14 cellular contexts compared by ENCODE assay signal in genomic region chr1:228737613-228738012, GRCh38. TPM values are rescaled to one million over a fixed set of nuclear protein-coding genes. Genes with fewer than 3 reads are reported as not detected.
A peak's percentile ranks its signal among the peaks of the same experiment; 100 is the strongest.
DNase-seq lines count a peak whose midpoint lies in the region; ATAC-seq, FAIRE-seq and TF ChIP-seq lines count a peak whose summit lies in the region.
"Had no signal": no experiment of that assay in that cellular context is flagged by ENCODE, and none has a peak within 500 bp of the region (broad histone marks: within the 10 kb centered on the region; RNA-seq: fewer than 3 reads in every experiment).

No MANE protein-coding gene starts in this region.

- WGBS in adrenal gland, 4 donors: 38 to 48% (median 42%) methylated on average over 8 of the region's 8 CpGs

- TF ChIP-seq POLR2A in adrenal gland (IDR thresholded peaks at IDR 0.05) (peak in 1 of 2 donors; percentile 31), GM12892 (IDR thresholded peaks at IDR 0.05; ENCODE audit: low read depth, low read length) (no peak)

- H3K36me3 Mint-ChIP-seq in CD4-positive, CD25-positive, alpha-beta regulatory T cell: no peaks in the 10 kb centered on the region

- peaks cover 27% of the 10 kb centered on the region for H3K27me3 ChIP-seq in CD4-positive, CD25-positive, alpha-beta regulatory T cell (ENCODE audit: control insufficient read depth, insufficient read depth, low read length)
- H3K27me3 ChIP-seq in adrenal gland: no peaks in the 10 kb centered on the region
- H3K27me3 ChIP-seq: SJCRH30 had no signal

- H3K9me3 ChIP-seq in CD4-positive, CD25-positive, alpha-beta regulatory T cell (ENCODE audit: control insufficient read depth in 2 of 2, low read length in 2 of 2): no peaks in the 10 kb centered on the region
- no peaks in the 10 kb centered on the region for H3K9me3 ChIP-seq in adrenal gland (replicated peaks in 1 of 3)
- H3K9me3 ChIP-seq: SJCRH30 had no signal

- peaks cover 61% of the 10 kb centered on the region for H3K27me3 Mint-ChIP-seq in CD4-positive, CD25-positive, alpha-beta regulatory T cell

- peaks cover 13% of the 10 kb centered on the region for H3K4me1 ChIP-seq in CD4-positive, CD25-positive, alpha-beta regulatory T cell (ENCODE audit: control insufficient read depth, insufficient read depth, low read length, poor library complexity, severe bottlenecking)
- H3K4me1 ChIP-seq in adrenal gland (replicated peaks in 1 of 2): peaks cover 9 to 26% of the 10 kb centered on the region in 2 donors

- no peak overlapping the region for H3K27ac Mint-ChIP-seq in CD4-positive, CD25-positive, alpha-beta regulatory T cell

- H3K9me3 Mint-ChIP-seq in CD4-positive, CD25-positive, alpha-beta regulatory T cell: peaks cover 0 to 4% (median 0%) of the 10 kb centered on the region in 7 donors

- peak overlapping the region in 3 of 4 donors; percentile 6 to 62 (median 30) for H3K4me3 Mint-ChIP-seq in CD4-positive, CD25-positive, alpha-beta regulatory T cell

- no peak for ATAC-seq in CD4-positive, CD25-positive, alpha-beta regulatory T cell (ENCODE audit: low read depth in 2 of 2)
- peak; percentile 42 for ATAC-seq in sciatic nerve
- ATAC-seq in activated CD4-positive, CD25-positive, alpha-beta regulatory T cell treated with anti-CD3 and anti-CD28 coated beads, Interleukin-2, amount 50 U/mL, for 24 hours: no peak
- ATAC-seq: HCT116 had no signal

- H3K27ac ChIP-seq in CD4-positive, CD25-positive, alpha-beta regulatory T cell (ENCODE audit: insufficient read depth, low read length, poor library complexity, severe bottlenecking): no peak overlapping the region
- H3K27ac ChIP-seq in adrenal gland: peak overlapping the region in 3 of 5 donors; percentile 26 to 87 (median 54)
- H3K27ac ChIP-seq: SJCRH30 had no signal

- H3K36me3 ChIP-seq in CD4-positive, CD25-positive, alpha-beta regulatory T cell (ENCODE audit: control insufficient read depth, insufficient read depth, low read length): no peaks in the 10 kb centered on the region
- H3K36me3 ChIP-seq in adrenal gland (replicated peaks in 1 of 2): peaks cover 0 to 7% of the 10 kb centered on the region in 2 donors
- H3K36me3 ChIP-seq: SJCRH30 had no signal

- peaks cover 0 to 17% (median 8%) of the 10 kb centered on the region in 4 donors for H3K4me1 Mint-ChIP-seq in CD4-positive, CD25-positive, alpha-beta regulatory T cell

- intact Hi-C loops in adrenal gland (cut with DNase I) (loop anchor here (5.0 to 10.0 kb wide), 2 partner anchors 327 to 490 kb away; no protein-coding TSS in a partner anchor), sciatic nerve (cut with DNase I) (no loop called here)

- no peak for DNase-seq in CD4-positive, CD25-positive, alpha-beta regulatory T cell
- peak in 5 of 7 donors; percentile 30 to 66 (median 36) for DNase-seq in adrenal gland
- DNase-seq in left kidney (ENCODE audit: low read depth, low spot score): peak; percentile 59
- DNase-seq in sciatic nerve (ENCODE audit: low spot score): no peak
- no peak for DNase-seq in GM12892 (ENCODE audit: insufficient read length)
- DNase-seq in anterior cingulate cortex (lab: John Stamatoyannopoulos, UW): no peak
- no peak for DNase-seq in DMS53 treated with DMSO at 0.1 percent for 48 hours (lab: John Stamatoyannopoulos, UW; ENCODE audit: unreplicated experiment)
- DNase-seq: amniotic stem cell; NCI-H446 treated with DMSO at 0.1 percent for 48 hours; stimulated activated CD4-positive, alpha-beta T cell treated with anti-CD3 and anti-CD28 coated beads, Interleukin-2, amount 100 ng/mL, for 48 hours had no signal

- H3K4me3 ChIP-seq in CD4-positive, CD25-positive, alpha-beta regulatory T cell (ENCODE audit: low read depth, low read length): no peak overlapping the region
- H3K4me3 ChIP-seq in adrenal gland: peak overlapping the region in 1 of 4 donors; percentile 84
- H3K4me3 ChIP-seq: SJCRH30 had no signal

- FAIRE-seq in GM12892 (lab: Jason Lieb, UNC): no peak
- FAIRE-seq: urothelium cell line had no signal

- TF ChIP-seq CTCF in adrenal gland (IDR thresholded peaks at IDR 0.05): no peak

RNA-seq across cellular contexts. Expression of gene RHOU, which starts 2.3 kb away (rescaled TPM):
- total RNA-seq in CD4-positive, CD25-positive, alpha-beta regulatory T cell: 1.6 TPM
- under 1 TPM; 0.05 to 0.19 (median 0.12) TPM for polyA plus RNA-seq in CD4-positive, CD25-positive, alpha-beta regulatory T cell
- 10 to 100 TPM in 6 of 8 donors, 1 to 10 TPM in 2; 8.6 to 35.1 (median 13.7) TPM for total RNA-seq in adrenal gland
- 10 to 100 TPM in 1 of 3 donors, 1 to 10 TPM in 2; 6.1 to 17.5 (median 6.6) TPM for polyA plus RNA-seq in adrenal gland
- total RNA-seq in sciatic nerve: 21.8 TPM
- 0.06 TPM for polyA plus RNA-seq in GM12892 (2012; ENCODE audit: missing spikeins)

Comparison
In these comparisons a context has a peak if more than half of its experiments do, and no peak if none do; other contexts are left out.
1. DNase-seq: peak in adrenal gland (5 of 7) and left kidney (single experiment); none in CD4-positive, CD25-positive, alpha-beta regulatory T cell (0 of 3), sciatic nerve (single experiment), GM12892 (single experiment), anterior cingulate cortex (0 of 58) and DMS53 treated with DMSO at 0.1 percent for 48 hours (single experiment).